Comparison of ENCODE assay signal across 36 cellular contexts in the genomic region with DNA sequence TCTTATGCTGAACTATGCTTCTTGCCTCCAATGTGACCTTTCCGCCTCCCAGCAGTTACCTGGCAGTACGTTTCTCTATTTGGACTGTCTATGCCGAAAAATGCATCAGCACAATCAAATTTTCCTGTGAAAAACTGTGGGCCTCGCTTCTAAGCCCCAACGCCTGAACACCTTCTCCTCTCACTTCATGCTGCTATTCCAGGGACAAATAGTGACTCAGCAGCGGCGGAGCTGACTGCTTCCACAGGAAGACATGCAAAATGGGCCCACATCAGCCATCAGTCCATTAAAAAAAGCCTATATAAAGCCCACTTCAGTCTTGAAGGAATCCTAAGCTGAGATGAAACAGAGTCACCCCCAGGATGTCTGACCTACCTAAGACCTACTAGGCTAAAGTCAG.
"Had no signal": no experiment of that assay in that cellular context is flagged by ENCODE, and none has a peak within 500 bp of the region (broad histone marks: within the 10 kb centered on the region; RNA-seq: fewer than 3 reads in every experiment).

No MANE protein-coding gene starts in this region.

- H3K27ac ChIP-seq: brain microvascular endothelial cell, KMS-11, Peyer's patch, VCaP had no signal

- H3K27ac Mint-ChIP-seq: activated B cell treated with CpG ODN at 0.5 μM for 24 hours; activated CD4-positive, alpha-beta memory T cell treated with anti-CD3 and anti-CD28 coated beads for 36 hours; activated CD8-positive, alpha-beta memory T cell treated with anti-CD3 and anti-CD28 coated beads, Interleukin-2, amount 10 ng/mL, durations not matched to agents 7 days and 5 days; activated naive CD4-positive, alpha-beta T cell treated with anti-CD3 and anti-CD28 coated beads, Interleukin-2, amount 10 ng/mL, durations not matched to agents 7 days and 5 days; activated naive CD8-positive, alpha-beta T cell; activated naive CD8-positive, alpha-beta T cell treated with anti-CD3 and anti-CD28 coated beads, Interleukin-2, amount 50 U/mL, for 24 hours; T-cell had no signal

- H3K4me3 Mint-ChIP-seq: activated B cell treated with CpG ODN at 0.5 μM for 24 hours; activated CD4-positive, alpha-beta memory T cell treated with anti-CD3 and anti-CD28 coated beads for 36 hours; activated CD8-positive, alpha-beta memory T cell treated with anti-CD3 and anti-CD28 coated beads, Interleukin-2, amount 10 ng/mL, durations not matched to agents 7 days and 5 days; activated naive CD4-positive, alpha-beta T cell treated with anti-CD3 and anti-CD28 coated beads, Interleukin-2, amount 10 ng/mL, durations not matched to agents 7 days and 5 days; activated naive CD8-positive, alpha-beta T cell; activated naive CD8-positive, alpha-beta T cell treated with anti-CD3 and anti-CD28 coated beads, Interleukin-2, amount 50 U/mL, for 24 hours; central memory CD8-positive, alpha-beta T cell; T-cell had no signal

- H3K9me3 ChIP-seq: Peyer's patch had no signal

- H3K9me3 Mint-ChIP-seq: activated B cell treated with CpG ODN at 0.5 μM for 24 hours; activated CD4-positive, alpha-beta memory T cell treated with anti-CD3 and anti-CD28 coated beads for 36 hours; activated naive CD4-positive, alpha-beta T cell treated with anti-CD3 and anti-CD28 coated beads, Interleukin-2, amount 10 ng/mL, durations not matched to agents 7 days and 5 days; activated naive CD8-positive, alpha-beta T cell treated with anti-CD3 and anti-CD28 coated beads, Interleukin-2, amount 50 U/mL, for 24 hours; central memory CD8-positive, alpha-beta T cell; T-cell had no signal

- H3K27me3 Mint-ChIP-seq: activated B cell treated with CpG ODN at 0.5 μM for 24 hours; activated CD4-positive, alpha-beta memory T cell treated with anti-CD3 and anti-CD28 coated beads for 36 hours; activated CD8-positive, alpha-beta memory T cell treated with anti-CD3 and anti-CD28 coated beads, Interleukin-2, amount 10 ng/mL, durations not matched to agents 7 days and 5 days; activated naive CD4-positive, alpha-beta T cell treated with anti-CD3 and anti-CD28 coated beads, Interleukin-2, amount 10 ng/mL, durations not matched to agents 7 days and 5 days; activated naive CD8-positive, alpha-beta T cell; activated naive CD8-positive, alpha-beta T cell treated with anti-CD3 and anti-CD28 coated beads, Interleukin-2, amount 50 U/mL, for 24 hours; central memory CD8-positive, alpha-beta T cell; T-cell had no signal

- DNase-seq: activated B cell treated with CpG ODN at 0.5 μM for 24 hours; activated CD4-positive, alpha-beta memory T cell treated with anti-CD3 and anti-CD28 coated beads for 36 hours; activated CD4-positive, alpha-beta T cell treated with anti-CD3 and anti-CD28 coated beads for 4 hours; activated CD4-positive, alpha-beta T cell treated with anti-CD3 and anti-CD28 coated beads, Interleukin-2, amount 50 U/mL, for 1 hour; activated CD4-positive, CD25-positive, alpha-beta regulatory T cell treated with anti-CD3 and anti-CD28 coated beads, Interleukin-2, amount 50 U/mL, for 72 hours; activated CD8-positive, alpha-beta memory T cell treated with anti-CD3 and anti-CD28 coated beads, Interleukin-2, amount 10 ng/mL, durations not matched to agents 7 days and 5 days; activated CD8-positive, alpha-beta memory T cell treated with anti-CD3 and anti-CD28 coated beads, Interleukin-2, amount 50 U/mL, for 48 hours; activated effector memory CD4-positive, alpha-beta T cell treated with Interleukin-2 at 50 U/mL for 16 hours; activated naive CD4-positive, alpha-beta T cell treated with anti-CD3 and anti-CD28 coated beads, Interleukin-2, amount 10 ng/mL, durations not matched to agents 7 days and 5 days; activated naive CD8-positive, alpha-beta T cell treated with anti-CD3 and anti-CD28 coated beads, Interleukin-2, amount 50 U/mL, for 24 hours; activated T-cell treated with anti-CD3 and anti-CD28 coated beads, Interleukin-2, amount 50 U/mL, for 48 hours; aorta; brain microvascular endothelial cell; MM.1S; MV-4-11; NCI-H1092; NCI-H1436 treated with DMSO at 0.1 percent for 48 hours; NCI-H1694 treated with DMSO at 0.1 percent for 48 hours; NCI-H2029; NCI-H2107; NCI-H2171; NCI-H510A; NCI-H526; NCI-H748 treated with DMSO at 0.1 percent for 48 hours; NK-92 treated with Interleukin-12 subunit alpha and Interleukin-12 subunit beta, amount 100 ng/mL, for 24 hours; PC-3; Peyer's patch; RPMI8226; SHP77 treated with DMSO at 0.1 percent for 48 hours; T-cell; T-helper 2 cell; T-helper 9 cell had no signal

- H3K27me3 ChIP-seq: brain microvascular endothelial cell, Peyer's patch had no signal

- H3K4me1 Mint-ChIP-seq: activated CD8-positive, alpha-beta memory T cell treated with anti-CD3 and anti-CD28 coated beads, Interleukin-2, amount 10 ng/mL, durations not matched to agents 7 days and 5 days; activated naive CD4-positive, alpha-beta T cell treated with anti-CD3 and anti-CD28 coated beads, Interleukin-2, amount 10 ng/mL, durations not matched to agents 7 days and 5 days; activated naive CD8-positive, alpha-beta T cell treated with anti-CD3 and anti-CD28 coated beads, Interleukin-2, amount 50 U/mL, for 24 hours; central memory CD8-positive, alpha-beta T cell; T-cell had no signal

- H3K4me1 ChIP-seq: Peyer's patch had no signal

- H3K4me3 ChIP-seq: Peyer's patch had no signal
